14 cellular contexts compared by ENCODE assay signal in genomic region chr11:132358573-132358953, GRCh38.
A peak's percentile ranks its signal among the peaks of the same experiment; 100 is the strongest.
DNase-seq lines count a peak whose midpoint lies in the region; ATAC-seq and TF ChIP-seq lines count a peak whose summit lies in the region.
"Had no signal": no experiment of that assay in that cellular context is flagged by ENCODE, and none has a peak within 500 bp of the region (broad histone marks: within the 10 kb centered on the region; RNA-seq: fewer than 3 reads in every experiment).

No MANE protein-coding gene starts in this region.

- peaks cover 5 to 11% of the 10 kb centered on the region in 2 experiments for H3K9me3 ChIP-seq in CD4-positive, CD25-positive, alpha-beta regulatory T cell (ENCODE audit: control insufficient read depth in 2 of 2, low read length in 2 of 2)
- H3K9me3 ChIP-seq in gastroesophageal sphincter (no peaks in the 10 kb centered on the region), gastrocnemius medialis (no peaks in the 10 kb centered on the region), OCI-LY7 (ENCODE audit: low read length) (no peaks in the 10 kb centered on the region)

- H3K27me3 Mint-ChIP-seq in CD4-positive, CD25-positive, alpha-beta regulatory T cell: no peaks in the 10 kb centered on the region

- H2AFZ ChIP-seq in OCI-LY7 (ENCODE audit: low read length): no peak overlapping the region

- peak overlapping the region; percentile 58 for H3K4me3 ChIP-seq in CD4-positive, CD25-positive, alpha-beta regulatory T cell (ENCODE audit: low read depth, low read length)
- no peak overlapping the region for H3K4me3 ChIP-seq in gastroesophageal sphincter
- H3K4me3 ChIP-seq in gastrocnemius medialis: no peak overlapping the region
- H3K4me3 ChIP-seq in OCI-LY7 (ENCODE audit: low read depth, low read length, poor library complexity, severe bottlenecking): no peak overlapping the region

- CTCF ChIA-PET in OCI-LY7 (lab: Charles Lee; ENCODE audit: unreplicated experiment): no interaction called here

- no peaks in the 10 kb centered on the region for H4K20me1 ChIP-seq in OCI-LY7 (ENCODE audit: insufficient read depth, low read length)

- H3K9me2 ChIP-seq in OCI-LY7 (ENCODE audit: insufficient read depth, low read length): no peaks in the 10 kb centered on the region

- no peaks in the 10 kb centered on the region for H3K36me3 ChIP-seq in CD4-positive, CD25-positive, alpha-beta regulatory T cell (ENCODE audit: control insufficient read depth, insufficient read depth, low read length)
- no peaks in the 10 kb centered on the region for H3K36me3 ChIP-seq in gastroesophageal sphincter
- no peaks in the 10 kb centered on the region for H3K36me3 ChIP-seq in gastrocnemius medialis
- H3K36me3 ChIP-seq in OCI-LY7 (ENCODE audit: insufficient read depth, low read length): no peaks in the 10 kb centered on the region

- in situ Hi-C loops in gastrocnemius medialis (cut with MboI; ENCODE audit: low sequenced_read_pairs in 4 of 4): no loop called here

- TF ChIP-seq CTCF in gastroesophageal sphincter (IDR thresholded peaks at IDR 0.05) (no peak), gastrocnemius medialis (IDR thresholded peaks at IDR 0.05 in 4 of 5, conservative IDR thresholded peaks at IDR 0.05 in 1 of 5) (no peak), OCI-LY7 (conservative IDR thresholded peaks at IDR 0.05; ENCODE audit: low read length) (no peak)

- no peak overlapping the region for H3K4me2 ChIP-seq in OCI-LY7 (ENCODE audit: low read length)

- WGBS in gastroesophageal sphincter (ENCODE audit: low coverage in 1 of 2), 2 donors: 70% methylated on average over 4 of the region's 4 CpGs; no CpG with 5 or more reads in 1 of the 2 donors

- H3K4me1 Mint-ChIP-seq in CD4-positive, CD25-positive, alpha-beta regulatory T cell: peaks cover 4 to 53% (median 21%) of the 10 kb centered on the region in 4 donors

- POLR2A ChIA-PET in OCI-LY7 (lab: Charles Lee): no interaction called here

- no peaks in the 10 kb centered on the region for H3K36me3 Mint-ChIP-seq in CD4-positive, CD25-positive, alpha-beta regulatory T cell

- H3K27me3 ChIP-seq in CD4-positive, CD25-positive, alpha-beta regulatory T cell (ENCODE audit: control insufficient read depth, insufficient read depth, low read length): no peaks in the 10 kb centered on the region
- H3K27me3 ChIP-seq in gastroesophageal sphincter (no peaks in the 10 kb centered on the region), gastrocnemius medialis (no peaks in the 10 kb centered on the region)

- DNase-seq in CD4-positive, CD25-positive, alpha-beta regulatory T cell: no peak
- DNase-seq in superior temporal gyrus (ENCODE audit: extremely low spot score): no peak
- DNase-seq in gastrocnemius medialis: no peak
- no peak for DNase-seq in OCI-LY7 (ENCODE audit: low spot score)
- DNase-seq: activated naive CD4-positive, alpha-beta T cell treated with anti-CD3 and anti-CD28 coated beads, Interleukin-2, amount 50 U/mL, for 16 hours; NCI-H226; Right ventricle myocardium superior; stimulated activated CD4-positive, alpha-beta T cell treated with anti-CD3 and anti-CD28 coated beads, Interleukin-12 subunit alpha, Interleukin-12 subunit beta, amount 100 ng/mL, for 4 hours had no signal

- no peak for ATAC-seq in CD4-positive, CD25-positive, alpha-beta regulatory T cell (ENCODE audit: low read depth in 2 of 2)
- ATAC-seq in GM18909 (IDR thresholded peaks at IDR 0.05; ENCODE audit: poor library complexity, unreplicated experiment): peak; percentile 60
- ATAC-seq in GM21825 (IDR thresholded peaks at IDR 0.05; ENCODE audit: unreplicated experiment): peak; percentile 58
- peak; percentile 45 for ATAC-seq in HG03175 (IDR thresholded peaks at IDR 0.05; ENCODE audit: unreplicated experiment)
- ATAC-seq in gastroesophageal sphincter: no peak
- ATAC-seq in gastrocnemius medialis: no peak
- ATAC-seq: HCT116 had no signal

- peaks cover 40% of the 10 kb centered on the region for H3K4me1 ChIP-seq in CD4-positive, CD25-positive, alpha-beta regulatory T cell (ENCODE audit: control insufficient read depth, insufficient read depth, low read length, poor library complexity, severe bottlenecking)
- H3K4me1 ChIP-seq in gastroesophageal sphincter: no peaks in the 10 kb centered on the region
- no peaks in the 10 kb centered on the region for H3K4me1 ChIP-seq in gastrocnemius medialis
- no peaks in the 10 kb centered on the region for H3K4me1 ChIP-seq in OCI-LY7 (ENCODE audit: insufficient read depth, low read length, poor library complexity, severe bottlenecking)

- H3K79me2 ChIP-seq in OCI-LY7 (ENCODE audit: insufficient read depth, low read depth, low read length): no peaks in the 10 kb centered on the region

- intact Hi-C loops in gastrocnemius medialis (cut with DNase I; ENCODE audit: low total_unique reads): no loop called here
- intact Hi-C loops in OCI-LY7 (cut with micrococcal nuclease; ENCODE audit: unreplicated experiment): no loop called here

- no peak for TF ChIP-seq POLR2A in gastroesophageal sphincter (IDR thresholded peaks at IDR 0.05)
- no peak for TF ChIP-seq POLR2A in gastrocnemius medialis (IDR thresholded peaks at IDR 0.05)

- H3K27ac ChIP-seq in CD4-positive, CD25-positive, alpha-beta regulatory T cell (ENCODE audit: insufficient read depth, low read length, poor library complexity, severe bottlenecking): peak overlapping the region; percentile 68
- H3K27ac ChIP-seq in gastroesophageal sphincter (no peak overlapping the region), gastrocnemius medialis (no peak overlapping the region), OCI-LY7 (ENCODE audit: low read depth, low read length, poor library complexity, severe bottlenecking) (no peak overlapping the region)

- no TSS peak for BruUV-seq in OCI-LY7 (replicated peaks; lab: Mats Ljungman, UMichigan)

- peak overlapping the region; percentile 15 to 72 (median 57) for H3K4me3 Mint-ChIP-seq in CD4-positive, CD25-positive, alpha-beta regulatory T cell
- H3K4me3 Mint-ChIP-seq: neural crest cell had no signal

- peak overlapping the region; percentile 52 to 80 (median 78) for H3K27ac Mint-ChIP-seq in CD4-positive, CD25-positive, alpha-beta regulatory T cell

- no peak for TF ChIP-seq EP300 in gastroesophageal sphincter (IDR thresholded peaks at IDR 0.05)

- H3K9me3 Mint-ChIP-seq in CD4-positive, CD25-positive, alpha-beta regulatory T cell: peaks cover 0 to 10% (median 0%) of the 10 kb centered on the region in 7 donors
- H3K9me3 Mint-ChIP-seq: neural crest cell had no signal

Comparison
In these comparisons a context has a peak if more than half of its experiments do, and no peak if none do; other contexts are left out.
1. ATAC-seq: peak in GM18909 (single experiment), GM21825 (single experiment) and HG03175 (single experiment); none in CD4-positive, CD25-positive, alpha-beta regulatory T cell (0 of 2), gastroesophageal sphincter (single experiment) and gastrocnemius medialis (0 of 2).